Comparison of ENCODE assay signal across 1 cellular context in the genomic region with DNA sequence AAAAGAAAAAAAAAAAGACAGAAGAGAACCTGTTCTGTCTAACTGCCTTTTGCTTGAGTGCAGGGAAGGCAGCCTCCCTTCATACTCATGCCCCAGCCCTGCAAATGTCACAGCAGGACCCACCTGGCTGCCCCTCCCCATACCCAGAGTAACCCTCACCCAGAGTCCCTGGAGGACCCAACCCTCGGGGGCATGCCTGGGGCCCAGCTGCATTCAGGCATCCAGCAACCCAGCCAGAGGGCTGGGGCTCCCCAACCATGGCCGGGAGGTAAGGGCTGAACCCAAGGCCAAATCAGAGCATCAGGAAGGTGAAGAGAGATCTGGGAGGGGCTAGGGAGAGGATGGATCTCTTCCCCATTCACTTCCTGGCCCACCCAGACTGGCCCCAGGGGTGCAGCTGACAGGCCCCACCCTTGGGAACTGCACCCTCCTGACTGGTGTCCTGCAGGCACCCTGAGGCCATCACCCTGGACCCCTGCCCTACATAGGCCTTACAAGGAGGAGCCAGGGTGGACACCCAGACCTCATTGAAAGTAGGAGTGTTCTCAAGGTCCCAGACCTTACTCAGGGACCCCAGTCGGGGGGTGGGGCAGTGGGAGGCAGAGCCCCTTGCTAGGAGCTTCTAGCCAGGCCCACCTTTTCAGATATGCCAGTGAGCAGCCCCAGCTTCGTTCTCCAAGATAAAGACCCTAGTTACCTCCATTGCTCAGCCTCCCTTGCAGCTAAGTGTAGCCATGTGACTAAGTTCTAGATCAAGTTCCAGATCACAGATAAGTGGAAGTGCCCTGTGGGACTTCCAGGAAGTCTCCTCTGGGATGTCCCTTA.
TF ChIP-seq lines count a peak whose summit lies in the region.

No MANE protein-coding gene starts in this region.

TF ChIP-seq in K562, 482 proteins besides CTCF, POLR2A, EP300 and RAD21 (continues in another document):
- TF ChIP-seq CREB3L1 (IDR thresholded peaks at IDR 0.05; ENCODE audit: borderline replicate concordance, low read depth) (peak; percentile 75; the same call in 1 of the 2 replicates), PCBP1 (IDR thresholded peaks at IDR 0.05; ENCODE audit: low read depth, low read length, poor library complexity, severe bottlenecking) (no peak), E2F3 (CRISPR knock-in tag; IDR thresholded peaks at IDR 0.05) (no peak), THRA (IDR thresholded peaks at IDR 0.05) (no peak), MCM5 (IDR thresholded peaks at IDR 0.05; ENCODE audit: low read depth) (no peak), ATF4 (CRISPR knock-in tag; IDR thresholded peaks at IDR 0.05) (no peak), ZBTB1 (CRISPR knock-in tag; IDR thresholded peaks at IDR 0.05; ENCODE audit: borderline replicate concordance, low read depth) (no peak), ZBED1 (IDR thresholded peaks at IDR 0.05) (no peak), MECOM (CRISPR knock-in tag; IDR thresholded peaks at IDR 0.05) (no peak), ZNF253 (CRISPR knock-in tag; conservative IDR thresholded peaks at IDR 0.05) (no peak), MCM3 (IDR thresholded peaks at IDR 0.05) (no peak), TFAM (CRISPR knock-in tag; conservative IDR thresholded peaks at IDR 0.05) (no peak), FOXO4 (CRISPR knock-in tag; IDR thresholded peaks at IDR 0.05) (no peak), NFXL1 (CRISPR knock-in tag; IDR thresholded peaks at IDR 0.05) (no peak), CBX5 (IDR thresholded peaks at IDR 0.05; ENCODE audit: borderline replicate concordance, low read depth) (0 out of 2 replicates have a peak, but pooled peaks have one; percentile 15), DPF2 (IDR thresholded peaks at IDR 0.05) (no peak), ZNF644 (tag; IDR thresholded peaks at IDR 0.05; ENCODE audit: low read depth) (no peak), TRIM24 (IDR thresholded peaks at IDR 0.05) (0 out of 4 replicates have a peak, but pooled peaks of 1 of the 2 experiments have one; percentile 38), ZNF23 (CRISPR knock-in tag; IDR thresholded peaks at IDR 0.05) (no peak), OTX1 (CRISPR knock-in tag; IDR thresholded peaks at IDR 0.05) (no peak), HDAC1 (IDR thresholded peaks at IDR 0.05) (no peak), ZNF408 (CRISPR knock-in tag; IDR thresholded peaks at IDR 0.05; ENCODE audit: low read depth) (no peak), SREBF2 (CRISPR knock-in tag; IDR thresholded peaks at IDR 0.05) (no peak), POLR3A (IDR thresholded peaks at IDR 0.05; ENCODE audit: borderline replicate concordance, extremely low read depth, insufficient read depth, insufficient read length) (no peak), KDM1A (IDR thresholded peaks at IDR 0.05) (no peak), ELF4 (CRISPR knock-in tag; IDR thresholded peaks at IDR 0.05) (no peak), ZNF274 (IDR thresholded peaks at IDR 0.05; ENCODE audit: borderline replicate concordance, low read depth, low read length) (no peak), CSDE1 (IDR thresholded peaks at IDR 0.05) (no peak), GATAD2B (IDR thresholded peaks at IDR 0.05; ENCODE audit: borderline replicate concordance) (no peak), TRIM28 (IDR thresholded peaks at IDR 0.05) (peak; percentile 34; the same call in 1 of the 2 replicates), CREB5 (CRISPR knock-in tag; IDR thresholded peaks at IDR 0.05) (no peak), E2F6 (IDR thresholded peaks at IDR 0.05; ENCODE audit: borderline replicate concordance in 1 of 2, extremely low read depth in 1 of 2, insufficient read depth in 1 of 2, insufficient read length in 1 of 2, low read depth in 1 of 2, low read length in 1 of 2, poor library complexity in 1 of 2, severe bottlenecking in 1 of 2) (no peak), FUS (optimal IDR thresholded peaks at IDR 0.05; ENCODE audit: low read depth, low read length) (no peak), ZNF77 (CRISPR knock-in tag; IDR thresholded peaks at IDR 0.05) (no peak), ZNF324 (CRISPR knock-in tag; IDR thresholded peaks at IDR 0.05) (no peak), ILF3 (IDR thresholded peaks at IDR 0.05; ENCODE audit: borderline replicate concordance) (no peak), CBX3 (IDR thresholded peaks at IDR 0.05; ENCODE audit: borderline replicate concordance in 1 of 2, low read length in 2 of 2) (peak in 1 of 2 experiments; percentile 65; a peak in 1 of 3 replicates), ZNF143 (CRISPR knock-in tag; IDR thresholded peaks at IDR 0.05) (no peak), CHCHD3 (CRISPR knock-in tag; IDR thresholded peaks at IDR 0.05) (no peak), ZMIZ1 (IDR thresholded peaks at IDR 0.05; ENCODE audit: low read depth in 2 of 2, low read length in 2 of 2) (no peak), PCBP2 (IDR thresholded peaks at IDR 0.05; ENCODE audit: low read depth, low read length, poor library complexity, severe bottlenecking) (no peak), YY1 (IDR thresholded peaks at IDR 0.05; ENCODE audit: borderline replicate concordance in 1 of 3, control insufficient read depth in 1 of 3, extremely low read depth in 1 of 3, insufficient read depth in 3 of 3, insufficient read length in 1 of 3, insufficient replicate concordance in 2 of 3, low read depth in 1 of 3, low read length in 2 of 3) (peak in 1 of 3 experiments; percentile 10), HNRNPUL1 (IDR thresholded peaks at IDR 0.05; ENCODE audit: low read length) (no peak)
- TF ChIP-seq, protein P1, sequence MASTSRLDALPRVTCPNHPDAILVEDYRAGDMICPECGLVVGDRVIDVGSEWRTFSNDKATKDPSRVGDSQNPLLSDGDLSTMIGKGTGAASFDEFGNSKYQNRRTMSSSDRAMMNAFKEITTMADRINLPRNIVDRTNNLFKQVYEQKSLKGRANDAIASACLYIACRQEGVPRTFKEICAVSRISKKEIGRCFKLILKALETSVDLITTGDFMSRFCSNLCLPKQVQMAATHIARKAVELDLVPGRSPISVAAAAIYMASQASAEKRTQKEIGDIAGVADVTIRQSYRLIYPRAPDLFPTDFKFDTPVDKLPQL (IDR thresholded peaks at IDR 0.05; ENCODE audit: extremely low read depth, insufficient read length), result no peak
- TF ChIP-seq, protein P2, sequence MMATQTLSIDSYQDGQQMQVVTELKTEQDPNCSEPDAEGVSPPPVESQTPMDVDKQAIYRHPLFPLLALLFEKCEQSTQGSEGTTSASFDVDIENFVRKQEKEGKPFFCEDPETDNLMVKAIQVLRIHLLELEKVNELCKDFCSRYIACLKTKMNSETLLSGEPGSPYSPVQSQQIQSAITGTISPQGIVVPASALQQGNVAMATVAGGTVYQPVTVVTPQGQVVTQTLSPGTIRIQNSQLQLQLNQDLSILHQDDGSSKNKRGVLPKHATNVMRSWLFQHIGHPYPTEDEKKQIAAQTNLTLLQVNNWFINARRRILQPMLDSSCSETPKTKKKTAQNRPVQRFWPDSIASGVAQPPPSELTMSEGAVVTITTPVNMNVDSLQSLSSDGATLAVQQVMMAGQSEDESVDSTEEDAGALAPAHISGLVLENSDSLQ (IDR thresholded peaks at IDR 0.05), result no peak
- TF ChIP-seq, protein P3, sequence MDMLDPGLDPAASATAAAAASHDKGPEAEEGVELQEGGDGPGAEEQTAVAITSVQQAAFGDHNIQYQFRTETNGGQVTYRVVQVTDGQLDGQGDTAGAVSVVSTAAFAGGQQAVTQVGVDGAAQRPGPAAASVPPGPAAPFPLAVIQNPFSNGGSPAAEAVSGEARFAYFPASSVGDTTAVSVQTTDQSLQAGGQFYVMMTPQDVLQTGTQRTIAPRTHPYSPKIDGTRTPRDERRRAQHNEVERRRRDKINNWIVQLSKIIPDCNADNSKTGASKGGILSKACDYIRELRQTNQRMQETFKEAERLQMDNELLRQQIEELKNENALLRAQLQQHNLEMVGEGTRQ (CRISPR knock-in tag; IDR thresholded peaks at IDR 0.05), result peak; percentile 32; the same call in 1 of the 2 replicates
- TF ChIP-seq, protein P4, sequence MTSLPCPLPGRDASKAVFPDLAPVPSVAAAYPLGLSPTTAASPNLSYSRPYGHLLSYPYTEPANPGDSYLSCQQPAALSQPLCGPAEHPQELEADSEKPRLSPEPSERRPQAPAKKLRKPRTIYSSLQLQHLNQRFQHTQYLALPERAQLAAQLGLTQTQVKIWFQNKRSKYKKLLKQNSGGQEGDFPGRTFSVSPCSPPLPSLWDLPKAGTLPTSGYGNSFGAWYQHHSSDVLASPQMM (CRISPR knock-in tag; IDR thresholded peaks at IDR 0.05), result no peak
